In genomic region chr14:65456247-65456646, GRCh38 we compare ENCODE assay signal across 22 cellular contexts. TPM values are rescaled to one million over a fixed set of nuclear protein-coding genes. Genes with fewer than 3 reads are reported as not detected.
DNase-seq lines count a peak whose midpoint lies in the region; ATAC-seq, FAIRE-seq and TF ChIP-seq lines count a peak whose summit lies in the region.
"Had no signal": no experiment of that assay in that cellular context is flagged by ENCODE, and none has a peak within 500 bp of the region (broad histone marks: within the 10 kb centered on the region; RNA-seq: fewer than 3 reads in every experiment).

No MANE protein-coding gene starts in this region.

- no peaks in the 10 kb centered on the region for H4K20me1 ChIP-seq in SK-N-SH (ENCODE audit: insufficient read depth)
- no peaks in the 10 kb centered on the region for H4K20me1 ChIP-seq in K562 (replicated peaks; ENCODE audit: control insufficient read depth, insufficient read depth, low read length)
- H4K20me1 ChIP-seq: BLaER1 treated with 17β-estradiol and CSF1 and Interleukin-3, amounts not matched to agents 10 nM and 100 nM had no signal

- H2BK12ac ChIP-seq in trophoblast cell (ENCODE audit: low read length), result no peak overlapping the region

- peaks cover 3% of the 10 kb centered on the region for H3F3A ChIP-seq in SK-N-SH (replicated peaks; ENCODE audit: insufficient read depth)

- H3K14ac ChIP-seq in trophoblast cell (ENCODE audit: low read length), result no peak overlapping the region

- H3K23ac ChIP-seq in trophoblast cell (ENCODE audit: low read length), result no peak overlapping the region

- no peak overlapping the region for H2AK5ac ChIP-seq in trophoblast cell (ENCODE audit: low read length)

- no peak for TF ChIP-seq CTCF in SK-N-SH (IDR thresholded peaks at IDR 0.05)
- no peak for TF ChIP-seq CTCF in K562 (IDR thresholded peaks at IDR 0.05 in 2 of 3, conservative IDR thresholded peaks at IDR 0.05 in 1 of 3; ENCODE audit: insufficient read depth in 2 of 3, low read depth in 1 of 3, low read length in 3 of 3)

- WGBS in SK-N-SH (ENCODE audit: low lambda C conversion rate), result 100% methylated on average over 1 of the region's 1 CpG
- WGBS in K562 (ENCODE audit: insufficient coverage, low coverage, missing lambda C conversion rate), result 90% methylated on average over 1 of the region's 1 CpG
- WGBS in trophoblast cell (ENCODE audit: extremely low coverage, insufficient coverage, insufficient read length), result no CpG with 5 or more reads among the region's 1 CpG

- FAIRE-seq in HTR-8/SVneo (lab: Jason Lieb, UNC) (peak; percentile 52), K562 (lab: Jason Lieb, UNC) (no peak)
- FAIRE-seq: A549, D721Med, G401.6, GM12891 had no signal

- H3K18ac ChIP-seq in trophoblast cell (ENCODE audit: low read length), result no peak overlapping the region

- no peak for ATAC-seq in SK-N-SH treated with all-trans-retinoic acid at 6 μM for 48 hours
- no peak for ATAC-seq in K562
- no peak for ATAC-seq in HG02981 (IDR thresholded peaks at IDR 0.05; ENCODE audit: unreplicated experiment)
- ATAC-seq: A549; CD8-positive, alpha-beta T cell had no signal

- no peak for DNase-seq in SK-N-SH
- no peak for DNase-seq in HTR-8/SVneo (ENCODE audit: insufficient read length, low spot score)
- no peak for DNase-seq in K562 (ENCODE audit: extremely low read depth in 1 of 4, low spot score in 3 of 4)
- no peak for DNase-seq in trophoblast cell
- no peak for DNase-seq in NCI-H2081 treated with DMSO at 0.1 percent for 48 hours (lab: John Stamatoyannopoulos, UW)
- no peak for DNase-seq in NOMO-1 treated with dmso at 0.1 percent for 144 hours (lab: John Stamatoyannopoulos, UW; ENCODE audit: unreplicated experiment)
- DNase-seq: AML-193; Caco-2; Calu3; CD4-positive, alpha-beta T cell; CD8-positive, alpha-beta T cell; DMS79 treated with DMSO at 0.1 percent for 48 hours; GF-D8 had no signal

- no peaks in the 10 kb centered on the region for H3K9me2 ChIP-seq in SK-N-SH

- H3K79me2 ChIP-seq in SK-N-SH (ENCODE audit: insufficient read depth) (peaks cover 52% of the 10 kb centered on the region), K562 (ENCODE audit: control insufficient read depth, insufficient read depth, low read length) (0 out of 3 replicates have a peak, but pooled peaks cover 6% of the 10 kb centered on the region), trophoblast cell (ENCODE audit: control insufficient read depth, insufficient read depth, low read length, poor library complexity) (peaks cover 8% of the 10 kb centered on the region)

- H3K27me3 ChIP-seq in SK-N-SH (ENCODE audit: insufficient read depth) (no peaks in the 10 kb centered on the region), K562 (ENCODE audit: control insufficient read depth in 2 of 2, insufficient read depth in 2 of 2, low read length in 2 of 2) (no peaks in the 10 kb centered on the region), trophoblast cell (ENCODE audit: insufficient read depth, low read length) (no peaks in the 10 kb centered on the region)
- H3K27me3 ChIP-seq: BLaER1 treated with 17β-estradiol and CSF1 and Interleukin-3, amounts not matched to agents 10 nM and 100 nM had no signal

- H3K9me1 ChIP-seq in K562 (ENCODE audit: control insufficient read depth, insufficient read depth, low read length), result no peaks in the 10 kb centered on the region

- no peaks in the 10 kb centered on the region for H3K9me3 ChIP-seq in SK-N-SH
- H3K9me3 ChIP-seq in K562 (replicated peaks; ENCODE audit: control insufficient read depth, insufficient read depth, low read depth, low read length), result no peaks in the 10 kb centered on the region
- H3K9me3 ChIP-seq in trophoblast cell (ENCODE audit: insufficient read depth, low read depth, low read length), result no peaks in the 10 kb centered on the region

- TF ChIP-seq EP300 in SK-N-SH (IDR thresholded peaks at IDR 0.05; ENCODE audit: borderline replicate concordance in 1 of 2, low read depth in 1 of 2, low read length in 1 of 2) (no peak), K562 (IDR thresholded peaks at IDR 0.05; ENCODE audit: low read length) (no peak)

- H3K27ac ChIP-seq in SK-N-SH (ENCODE audit: low read depth in 2 of 2, low read length in 1 of 2), result no peak overlapping the region
- H3K27ac ChIP-seq in K562 (ENCODE audit: extremely low read depth, low read depth, low read length), result no peak overlapping the region
- peak overlapping the region; percentile 25 for H3K27ac ChIP-seq in trophoblast cell (ENCODE audit: low read depth, low read length)
- H3K27ac ChIP-seq: 22Rv1; A549; BLaER1 treated with 17β-estradiol and CSF1 and Interleukin-3, amounts not matched to agents 10 nM and 100 nM; C4-2B had no signal

- H4K8ac ChIP-seq in trophoblast cell (ENCODE audit: low read depth, low read length), result no peak overlapping the region

- POLR2A ChIA-PET in SK-N-SH (lab: Yijun Ruan, JAX), result no interaction called here
- POLR2A ChIA-PET in K562 (lab: Yijun Ruan, JAX), result no interaction called here

- H3K4ac ChIP-seq in trophoblast cell (ENCODE audit: low read depth, low read length), result no peak overlapping the region

- no TSS peak for BruUV-seq in K562 (replicated peaks; lab: Mats Ljungman, UMichigan)

- TF ChIP-seq RAD21 in SK-N-SH (IDR thresholded peaks at IDR 0.05; ENCODE audit: low read length) (no peak), K562 (CRISPR knock-in tag; conservative IDR thresholded peaks at IDR 0.05 in 1 of 2, IDR thresholded peaks at IDR 0.05 in 1 of 2) (no peak)

- H3K4me2 ChIP-seq in SK-N-SH (no peak overlapping the region), K562 (ENCODE audit: insufficient read depth, low read length) (no peak overlapping the region), trophoblast cell (ENCODE audit: low read length) (no peak overlapping the region)
- H3K4me2 ChIP-seq: A549; BLaER1 treated with 17β-estradiol and CSF1 and Interleukin-3, amounts not matched to agents 10 nM and 100 nM had no signal

- no peak for TF ChIP-seq POLR2A in K562 (conservative IDR thresholded peaks at IDR 0.05)

- no peak overlapping the region for H2BK120ac ChIP-seq in trophoblast cell (ENCODE audit: insufficient read depth, low read length, poor library complexity)

- H4K12ac ChIP-seq in trophoblast cell (ENCODE audit: low read depth, low read length), result no peak overlapping the region

- H3K36me3 ChIP-seq in SK-N-SH (replicated peaks in 1 of 2; ENCODE audit: control insufficient read depth in 1 of 2, insufficient read depth in 2 of 2, low read length in 1 of 2) (peaks cover 15 to 42% of the 10 kb centered on the region in 2 experiments), K562 (ENCODE audit: control insufficient read depth, insufficient read depth, low read length) (no peaks in the 10 kb centered on the region), trophoblast cell (ENCODE audit: control insufficient read depth in 1 of 2, insufficient read depth in 2 of 2, low read length in 2 of 2) (peaks cover 0 to 2% of the 10 kb centered on the region in 2 experiments)

- H3K4me3 ChIP-seq in SK-N-SH (ENCODE audit: low read depth in 2 of 2, low read length in 1 of 2), result no peak overlapping the region
- no peak overlapping the region for H3K4me3 ChIP-seq in K562
- no peak overlapping the region for H3K4me3 ChIP-seq in trophoblast cell (ENCODE audit: low read depth, low read length)
- H3K4me3 ChIP-seq: A549; BLaER1 treated with 17β-estradiol and CSF1 and Interleukin-3, amounts not matched to agents 10 nM and 100 nM had no signal

- peak overlapping the region; percentile 24 for H4K91ac ChIP-seq in trophoblast cell (ENCODE audit: low read depth, low read length)

- H2AFZ ChIP-seq in SK-N-SH (ENCODE audit: low read depth) (no peak overlapping the region), K562 (ENCODE audit: low read depth, low read length) (no peak overlapping the region), trophoblast cell (ENCODE audit: insufficient read depth, low read length, poor library complexity) (no peak overlapping the region)

- H3K4me1 ChIP-seq in SK-N-SH (ENCODE audit: control insufficient read depth in 1 of 2, insufficient read depth in 2 of 2, low read depth in 1 of 2, low read length in 1 of 2), result no peaks in the 10 kb centered on the region; a peak in 2 of 4 replicates
- H3K4me1 ChIP-seq in K562 (replicated peaks in 1 of 2; ENCODE audit: control insufficient read depth in 2 of 2, insufficient read depth in 2 of 2, low read length in 2 of 2), result peaks cover 0 to 5% of the 10 kb centered on the region in 2 experiments; a peak in 2 of 5 replicates
- H3K4me1 ChIP-seq in trophoblast cell (ENCODE audit: control insufficient read depth in 1 of 2, insufficient read depth in 2 of 2, low read length in 2 of 2), result peaks cover 0 to 4% of the 10 kb centered on the region in 2 experiments
- H3K4me1 ChIP-seq: A549, Caco-2 had no signal

- CTCF ChIA-PET in SK-N-SH (lab: Yijun Ruan, JAX), result no interaction called here
- CTCF ChIA-PET in K562 (lab: Yijun Ruan, JAX; ENCODE audit: low intra/inter-chr PET ratio), result no interaction called here

- no peak overlapping the region for H3K9ac ChIP-seq in SK-N-SH
- no peak overlapping the region for H3K9ac ChIP-seq in K562 (ENCODE audit: insufficient read depth in 1 of 2, low read depth in 2 of 2, low read length in 2 of 2)
- H3K9ac ChIP-seq in trophoblast cell (ENCODE audit: low read length), result no peak overlapping the region
- H3K9ac ChIP-seq: BLaER1 treated with 17β-estradiol and CSF1 and Interleukin-3, amounts not matched to agents 10 nM and 100 nM had no signal

- H3K79me1 ChIP-seq in trophoblast cell (ENCODE audit: low read length), result peaks cover 5% of the 10 kb centered on the region

- in situ Hi-C loops in K562 (cut with MboI), result no loop called here

- peak overlapping the region; percentile 40 for H2BK5ac ChIP-seq in trophoblast cell (ENCODE audit: low read depth, low read length, poor library complexity)

- intact Hi-C loops in K562 (cut with micrococcal nuclease), result no loop called here

RNA-seq across cellular contexts. Expression of gene FUT8, which starts 43.7 kb away (rescaled TPM):
- polyA plus RNA-seq in SK-N-SH (2012; rRNA removed), result 31.7 and 32.4 TPM in 2 replicates
- polyA plus RNA-seq in SK-N-SH (2012; cell fraction: cytosol; rRNA removed), result 49.6 and 49.7 TPM in 2 replicates
- polyA plus RNA-seq in SK-N-SH (2012; cell fraction: nucleus; rRNA removed), result 10.5 and 23.8 TPM in 2 replicates
- total RNA-seq in K562 (2011; cell fraction: chromatin; rRNA removed; ENCODE audit: low replicate concordance), result 12.8 and 21.0 TPM in 2 replicates
- total RNA-seq in K562 (2011; cell fraction: nucleolus; rRNA removed), result 9.8 and 10.1 TPM in 2 replicates
- 13.3 and 16.0 TPM in 2 replicates for total RNA-seq in K562 (2011; cell fraction: nucleoplasm; rRNA removed)
- total RNA-seq in K562 (2014; rRNA removed), result 7.8 and 9.1 TPM in 2 replicates
- total RNA-seq in K562 (2014; rRNA removed; fragmentation: Illumina TruSeq; extraction: Trizol), result 10.6 and 11.9 TPM in 2 replicates
- total RNA-seq in K562 (2015; rRNA removed; fragmentation: Illumina TruSeq; extraction: Trizol), result 14.7 and 15.2 TPM in 2 replicates
- 13.3 and 14.2 TPM in 2 replicates for total RNA-seq in K562 (2021)
- polyA plus RNA-seq in K562 (2011; rRNA removed), result 7.2 and 8.0 TPM in 2 replicates
- polyA plus RNA-seq in K562 (2011; cell fraction: cytosol; rRNA removed), result 3.6 and 6.1 TPM in 2 replicates
- polyA plus RNA-seq in K562 (2011; cell fraction: nucleus; rRNA removed), result 4.1 and 4.7 TPM in 2 replicates
- polyA plus RNA-seq in K562 (2012), result 8.2 and 10.1 TPM in 2 replicates
- polyA plus RNA-seq in K562 (2014; fragmentation: Illumina TruSeq; extraction: Trizol), result 8.6 and 11.0 TPM in 2 replicates
- 1 to 10 TPM; 4.1 to 6.0 TPM for polyA plus RNA-seq in K562 (2014; fragmentation: Nextera tagmentation; extraction: Ambion mirVana)
- polyA plus RNA-seq in K562 (2014; rRNA removed), result 6.0 and 7.1 TPM in 2 replicates
- polyA minus RNA-seq in K562 (2011; rRNA and poly(A)+ RNA removed), result 13.7 and 19.0 TPM in 2 replicates
- polyA minus RNA-seq in K562 (2011; cell fraction: cytosol; rRNA and poly(A)+ RNA removed), result 3.4 and 3.8 TPM in 2 replicates
- 7.3 and 12.3 TPM in 2 replicates for polyA minus RNA-seq in K562 (2011; cell fraction: nucleus; rRNA and poly(A)+ RNA removed)
- polyA plus RNA-seq in trophoblast cell (2013), result 87.3 and 91.6 TPM in 2 replicates
